Comparison of ENCODE assay signal across 32 cellular contexts in the genomic region with DNA sequence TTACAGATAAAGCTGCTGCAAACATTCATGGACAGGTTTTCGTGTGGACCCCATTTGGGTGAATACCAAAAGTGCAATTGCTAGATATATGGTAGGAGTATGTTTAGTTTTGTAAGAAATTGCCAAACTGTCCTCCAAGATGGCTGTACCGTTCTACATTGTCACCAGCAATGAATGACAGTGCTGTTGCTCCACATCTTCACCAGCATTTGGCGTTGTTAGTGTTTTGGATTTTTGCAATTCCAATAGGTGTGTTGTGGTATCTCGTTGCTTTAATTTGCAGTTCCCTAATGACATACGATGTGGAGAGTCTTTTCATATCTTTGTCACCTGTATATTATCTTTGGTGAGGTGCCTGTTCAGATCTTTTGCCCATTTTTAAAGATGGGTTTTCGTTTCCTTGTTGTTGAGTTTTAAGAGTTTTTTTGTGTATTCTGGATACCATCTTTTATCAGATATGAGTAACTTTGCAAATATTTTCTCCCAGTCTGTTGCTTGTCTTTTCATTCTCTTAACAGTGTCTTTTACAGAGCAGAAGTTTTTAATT. TPM values are rescaled to one million over a fixed set of nuclear protein-coding genes. Genes with fewer than 3 reads are reported as not detected.
"Had no signal": no experiment of that assay in that cellular context is flagged by ENCODE, and none has a peak within 500 bp of the region (broad histone marks: within the 10 kb centered on the region; RNA-seq: fewer than 3 reads in every experiment).

No MANE protein-coding gene starts in this region.

- H3K27ac ChIP-seq: ascending aorta, cardiac muscle cell, WERI-Rb-1 had no signal

- H3K9me3 ChIP-seq: ascending aorta had no signal

- H3K4me3 ChIP-seq: ascending aorta, cardiac muscle cell had no signal

- H3K36me3 ChIP-seq: ascending aorta, cardiac muscle cell, WERI-Rb-1 had no signal

- ATAC-seq: activated CD4-positive, alpha-beta T cell treated with anti-CD3 and anti-CD28 coated beads for 36 hours; activated CD4-positive, CD25-positive, alpha-beta regulatory T cell treated with anti-CD3 and anti-CD28 coated beads, Interleukin-2, amount 50 U/mL, for 24 hours; activated CD8-positive, alpha-beta memory T cell treated with anti-CD3 and anti-CD28 coated beads, Interleukin-2, amount 10 ng/mL, durations not matched to agents 7 days and 5 days; activated CD8-positive, alpha-beta T cell treated with anti-CD3 and anti-CD28 coated beads, Interleukin-2, amount 10 ng/mL, durations not matched to agents 7 days and 5 days; activated naive CD8-positive, alpha-beta T cell treated with anti-CD3 and anti-CD28 coated beads, Interleukin-2, amount 50 U/mL, for 24 hours; WTC11 had no signal

- FAIRE-seq: bronchial epithelial cell had no signal

- H3K27me3 ChIP-seq: ascending aorta, cardiac muscle cell had no signal

- DNase-seq: activated CD4-positive, alpha-beta memory T cell treated with anti-CD3 and anti-CD28 coated beads, Interleukin-2, amount 10 ng/mL, durations not matched to agents 7 days and 5 days; activated CD4-positive, alpha-beta T cell treated with anti-CD3 and anti-CD28 coated beads for 1 hour; activated CD4-positive, alpha-beta T cell treated with anti-CD3 and anti-CD28 coated beads for 36 hours; activated CD4-positive, alpha-beta T cell treated with anti-CD3 and anti-CD28 coated beads for 48 hours; activated CD4-positive, alpha-beta T cell treated with anti-CD3 and anti-CD28 coated beads, Interleukin-2, amount 10 ng/mL, durations not matched to agents 7 days and 5 days; activated CD4-positive, alpha-beta T cell treated with anti-CD3 and anti-CD28 coated beads, Interleukin-2, amount 50 U/mL, for 48 hours; activated CD4-positive, CD25-positive, alpha-beta regulatory T cell; activated CD8-positive, alpha-beta memory T cell treated with anti-CD3 and anti-CD28 coated beads for 24 hours; activated CD8-positive, alpha-beta memory T cell treated with anti-CD3 and anti-CD28 coated beads, Interleukin-2, amount 10 ng/mL, durations not matched to agents 7 days and 5 days; activated CD8-positive, alpha-beta memory T cell treated with anti-CD3 and anti-CD28 coated beads, Interleukin-2, amount 50 U/mL, for 48 hours; activated CD8-positive, alpha-beta T cell treated with anti-CD3 and anti-CD28 coated beads, Interleukin-2, amount 10 ng/mL, durations not matched to agents 7 days and 5 days; activated effector memory CD4-positive, alpha-beta T cell treated with Interleukin-2 at 50 U/mL for 16 hours; activated gamma-delta T cell; activated naive CD4-positive, alpha-beta T cell treated with anti-CD3 and anti-CD28 coated beads, Interleukin-2, amount 10 ng/mL, durations not matched to agents 7 days and 5 days; activated naive CD4-positive, alpha-beta T cell treated with Interleukin-2 at 50 U/mL for 16 hours; activated naive CD8-positive, alpha-beta T cell treated with anti-CD3 and anti-CD28 coated beads, Interleukin-2, amount 10 ng/mL, durations not matched to agents 7 days and 5 days; activated naive CD8-positive, alpha-beta T cell treated with anti-CD3 and anti-CD28 coated beads, Interleukin-2, amount 50 U/mL, for 24 hours; activated T-cell treated with anti-CD3 and anti-CD28 coated beads, Interleukin-2, amount 50 U/mL, for 24 hours; activated T-cell treated with anti-CD3 and anti-CD28 coated beads, Interleukin-2, amount 50 U/mL, for 48 hours; amygdala; anterior cingulate cortex; caudate nucleus; cerebellar nuclear complex; T-helper 1 cell; T-helper 2 cell; T-helper 9 cell; WERI-Rb-1 had no signal

- H3K4me1 ChIP-seq: ascending aorta had no signal

RNA-seq across cellular contexts. Expression of a gene that starts 12.1 kb away (rescaled TPM):
- total RNA-seq: ascending aorta had no signal
